In genomic region chr7:35253680-35254495, GRCh38 we compare ENCODE assay signal across 1 cellular context.
TF ChIP-seq lines count a peak whose summit lies in the region.

TBX20 (minus strand) TSS chr7:35254100; CDS start chr7:35253620, 480 bp downstream.

TF ChIP-seq in HEK293, 187 proteins besides CTCF, POLR2A, EP300 and RAD21 (continued from another document and continues in another):
- TF ChIP-seq ZBTB11 (tag by site-specific recombination; conservative IDR thresholded peaks at IDR 0.05; ENCODE audit: low read depth), result 0 out of 2 replicates have a peak, but pooled peaks have one; percentile 39
- no peak for TF ChIP-seq ZNF510 (tag by site-specific recombination; IDR thresholded peaks at IDR 0.05; ENCODE audit: insufficient replicate concordance)
- TF ChIP-seq ZNF292 (tag by site-specific recombination; IDR thresholded peaks at IDR 0.05; ENCODE audit: borderline replicate concordance, low read depth), result no peak
- no peak for TF ChIP-seq ZBTB7A (tag by site-specific recombination; IDR thresholded peaks at IDR 0.05; ENCODE audit: low read depth)
- TF ChIP-seq ZSCAN30 (tag by site-specific recombination; IDR thresholded peaks at IDR 0.05), result no peak
- no peak for TF ChIP-seq ZNF701 (tag by site-specific recombination; IDR thresholded peaks at IDR 0.05)
- TF ChIP-seq ZNF366 (tag by site-specific recombination; conservative IDR thresholded peaks at IDR 0.05), result no peak
- TF ChIP-seq ZNF600 (tag by site-specific recombination; IDR thresholded peaks at IDR 0.05), result peak; percentile 63
- TF ChIP-seq ZNF223 (tag by site-specific recombination; IDR thresholded peaks at IDR 0.05), result no peak
- TF ChIP-seq ZNF132 (tag by site-specific recombination; IDR thresholded peaks at IDR 0.05; ENCODE audit: borderline replicate concordance), result no peak
- TF ChIP-seq ZNF23 (tag by site-specific recombination; IDR thresholded peaks at IDR 0.05; ENCODE audit: borderline replicate concordance), result no peak
- 0 out of 2 replicates have a peak, but pooled peaks have one; percentile 40 for TF ChIP-seq SP7 (tag by site-specific recombination; IDR thresholded peaks at IDR 0.05)
- TF ChIP-seq ZNF580 (tag by site-specific recombination; IDR thresholded peaks at IDR 0.05), result no peak
- no peak for TF ChIP-seq ZNF555 (tag by site-specific recombination; conservative IDR thresholded peaks at IDR 0.05)
- TF ChIP-seq GLI2 (tag by site-specific recombination; IDR thresholded peaks at IDR 0.05; ENCODE audit: borderline replicate concordance, low read depth), result no peak
- TF ChIP-seq SCRT2 (tag by site-specific recombination; IDR thresholded peaks at IDR 0.05), result no peak
- no peak for TF ChIP-seq ZNF549 (tag by site-specific recombination; IDR thresholded peaks at IDR 0.05)
- no peak for TF ChIP-seq INSM2 (tag by site-specific recombination; IDR thresholded peaks at IDR 0.05)
- TF ChIP-seq ZNF248 (tag by site-specific recombination; IDR thresholded peaks at IDR 0.05), result no peak
- no peak for TF ChIP-seq PRDM2 (tag by site-specific recombination; IDR thresholded peaks at IDR 0.05; ENCODE audit: borderline replicate concordance)
- TF ChIP-seq, protein P1, sequence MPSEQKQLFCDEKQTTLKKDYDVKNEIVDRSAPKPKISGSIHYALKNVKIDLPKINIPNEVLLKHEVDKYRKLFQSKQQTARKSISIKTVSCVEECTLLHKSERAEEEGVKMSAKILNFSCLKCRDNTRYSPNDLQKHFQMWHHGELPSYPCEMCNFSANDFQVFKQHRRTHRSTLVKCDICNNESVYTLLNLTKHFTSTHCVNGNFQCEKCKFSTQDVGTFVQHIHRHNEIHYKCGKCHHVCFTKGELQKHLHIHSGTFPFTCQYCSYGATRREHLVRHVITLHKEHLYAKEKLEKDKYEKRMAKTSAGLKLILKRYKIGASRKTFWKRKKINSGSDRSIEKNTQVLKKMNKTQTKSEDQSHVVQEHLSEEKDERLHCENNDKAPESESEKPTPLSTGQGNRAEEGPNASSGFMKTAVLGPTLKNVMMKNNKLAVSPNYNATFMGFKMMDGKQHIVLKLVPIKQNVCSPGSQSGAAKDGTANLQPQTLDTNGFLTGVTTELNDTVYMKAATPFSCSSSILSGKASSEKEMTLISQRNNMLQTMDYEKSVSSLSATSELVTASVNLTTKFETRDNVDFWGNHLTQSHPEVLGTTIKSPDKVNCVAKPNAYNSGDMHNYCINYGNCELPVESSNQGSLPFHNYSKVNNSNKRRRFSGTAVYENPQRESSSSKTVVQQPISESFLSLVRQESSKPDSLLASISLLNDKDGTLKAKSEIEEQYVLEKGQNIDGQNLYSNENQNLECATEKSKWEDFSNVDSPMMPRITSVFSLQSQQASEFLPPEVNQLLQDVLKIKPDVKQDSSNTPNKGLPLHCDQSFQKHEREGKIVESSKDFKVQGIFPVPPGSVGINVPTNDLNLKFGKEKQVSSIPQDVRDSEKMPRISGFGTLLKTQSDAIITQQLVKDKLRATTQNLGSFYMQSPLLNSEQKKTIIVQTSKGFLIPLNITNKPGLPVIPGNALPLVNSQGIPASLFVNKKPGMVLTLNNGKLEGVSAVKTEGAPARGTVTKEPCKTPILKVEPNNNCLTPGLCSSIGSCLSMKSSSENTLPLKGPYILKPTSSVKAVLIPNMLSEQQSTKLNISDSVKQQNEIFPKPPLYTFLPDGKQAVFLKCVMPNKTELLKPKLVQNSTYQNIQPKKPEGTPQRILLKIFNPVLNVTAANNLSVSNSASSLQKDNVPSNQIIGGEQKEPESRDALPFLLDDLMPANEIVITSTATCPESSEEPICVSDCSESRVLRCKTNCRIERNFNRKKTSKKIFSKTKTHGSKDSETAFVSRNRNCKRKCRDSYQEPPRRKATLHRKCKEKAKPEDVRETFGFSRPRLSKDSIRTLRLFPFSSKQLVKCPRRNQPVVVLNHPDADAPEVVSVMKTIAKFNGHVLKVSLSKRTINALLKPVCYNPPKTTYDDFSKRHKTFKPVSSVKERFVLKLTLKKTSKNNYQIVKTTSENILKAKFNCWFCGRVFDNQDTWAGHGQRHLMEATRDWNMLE (tag by site-specific recombination; conservative IDR thresholded peaks at IDR 0.05; ENCODE audit: low read depth), result no peak
- no peak for TF ChIP-seq HOXD13 (CRISPR knock-in tag; IDR thresholded peaks at IDR 0.05; ENCODE audit: borderline replicate concordance)
- TF ChIP-seq, protein P2, sequence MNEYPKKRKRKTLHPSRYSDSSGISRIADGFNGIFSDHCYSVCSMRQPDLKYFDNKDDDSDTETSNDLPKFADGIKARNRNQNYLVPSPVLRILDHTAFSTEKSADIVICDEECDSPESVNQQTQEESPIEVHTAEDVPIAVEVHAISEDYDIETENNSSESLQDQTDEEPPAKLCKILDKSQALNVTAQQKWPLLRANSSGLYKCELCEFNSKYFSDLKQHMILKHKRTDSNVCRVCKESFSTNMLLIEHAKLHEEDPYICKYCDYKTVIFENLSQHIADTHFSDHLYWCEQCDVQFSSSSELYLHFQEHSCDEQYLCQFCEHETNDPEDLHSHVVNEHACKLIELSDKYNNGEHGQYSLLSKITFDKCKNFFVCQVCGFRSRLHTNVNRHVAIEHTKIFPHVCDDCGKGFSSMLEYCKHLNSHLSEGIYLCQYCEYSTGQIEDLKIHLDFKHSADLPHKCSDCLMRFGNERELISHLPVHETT (tag by site-specific recombination; IDR thresholded peaks at IDR 0.05), result no peak
- no peak for TF ChIP-seq ZNF114 (tag by site-specific recombination; IDR thresholded peaks at IDR 0.05)
- no peak for TF ChIP-seq RBAK (tag by site-specific recombination; IDR thresholded peaks at IDR 0.05)
- TF ChIP-seq SETDB1 (IDR thresholded peaks at IDR 0.05; ENCODE audit: insufficient read length, low read length), result no peak
- TF ChIP-seq SP2 (tag by site-specific recombination; IDR thresholded peaks at IDR 0.05), result peak; percentile 48
- TF ChIP-seq ZBTB17 (tag by site-specific recombination; IDR thresholded peaks at IDR 0.05), result peak; percentile 48
- 0 out of 2 replicates have a peak, but pooled peaks have one; percentile 17 for TF ChIP-seq SP3 (tag by site-specific recombination; IDR thresholded peaks at IDR 0.05)
- TF ChIP-seq ZNF777 (tag by site-specific recombination; IDR thresholded peaks at IDR 0.05; ENCODE audit: borderline replicate concordance), result peak; percentile 16; the same call in 1 of the 2 replicates
- TF ChIP-seq ZNF677 (tag by site-specific recombination; IDR thresholded peaks at IDR 0.05), result no peak
- no peak for TF ChIP-seq ZNF174 (tag by site-specific recombination; IDR thresholded peaks at IDR 0.05)
- no peak for TF ChIP-seq ZNF112 (tag by site-specific recombination; IDR thresholded peaks at IDR 0.05)
- TF ChIP-seq ZBTB21 (tag by site-specific recombination; IDR thresholded peaks at IDR 0.05), result no peak
- no peak for TF ChIP-seq ZBTB10 (tag by site-specific recombination; IDR thresholded peaks at IDR 0.05)
- TF ChIP-seq ZFP69B (tag by site-specific recombination; IDR thresholded peaks at IDR 0.05), result peak; percentile 96
- TF ChIP-seq ZNF155 (tag by site-specific recombination; IDR thresholded peaks at IDR 0.05), result no peak
- no peak for TF ChIP-seq ZNF18 (tag by site-specific recombination; IDR thresholded peaks at IDR 0.05)
